Comparison of ENCODE assay signal across 27 cellular contexts in genomic region chr10:94282369-94282768, GRCh38.
"Had no signal": no experiment of that assay in that cellular context is flagged by ENCODE, and none has a peak within 500 bp of the region (broad histone marks: within the 10 kb centered on the region; RNA-seq: fewer than 3 reads in every experiment).

No MANE protein-coding gene starts in this region.

- H3K9me3 Mint-ChIP-seq: effector memory CD8-positive, alpha-beta T cell; naive B cell; natural killer cell treated with Interleukin-12 subunit alpha and Interleukin-12 subunit beta and Interleukin-15 and Interleukin-18, amount 100 ng/mL, for 72 hours; neural progenitor cell; stimulated activated effector memory CD8-positive, alpha-beta T cell treated with anti-CD3 and anti-CD28 coated beads, Interleukin-12 subunit alpha, Interleukin-12 subunit beta, amount 100 ng/mL, for 72 hours; type B pancreatic cell had no signal

- H3K4me3 Mint-ChIP-seq: effector memory CD8-positive, alpha-beta T cell; mesothelial cell of epicardium; naive B cell; natural killer cell treated with Interleukin-12 subunit alpha and Interleukin-12 subunit beta and Interleukin-15 and Interleukin-18, amount 100 ng/mL, for 72 hours; neural progenitor cell; stimulated activated effector memory CD8-positive, alpha-beta T cell treated with anti-CD3 and anti-CD28 coated beads, Interleukin-12 subunit alpha, Interleukin-12 subunit beta, amount 100 ng/mL, for 72 hours; type B pancreatic cell had no signal

- ATAC-seq: effector memory CD8-positive, alpha-beta T cell; gastrocnemius medialis; left cardiac atrium; left lung; mucosa of descending colon; natural killer cell treated with Interleukin-12 subunit alpha and Interleukin-12 subunit beta and Interleukin-15 and Interleukin-18, amount 100 ng/mL, for 72 hours; psoas muscle; right cardiac atrium; stimulated activated effector memory CD8-positive, alpha-beta T cell treated with anti-CD3 and anti-CD28 coated beads, Interleukin-12 subunit alpha, Interleukin-12 subunit beta, amount 100 ng/mL, for 72 hours; stimulated activated naive CD8-positive, alpha-beta T cell treated with anti-CD3 and anti-CD28 coated beads, Interleukin-15, Interleukin-2, amounts not matched to agents 100 U/mL and 50 U/mL, for 24 hours had no signal

- H3K36me3 Mint-ChIP-seq: mesothelial cell of epicardium; naive B cell; natural killer cell treated with Interleukin-12 subunit alpha and Interleukin-12 subunit beta and Interleukin-15 and Interleukin-18, amount 100 ng/mL, for 72 hours; neural progenitor cell; stimulated activated effector memory CD8-positive, alpha-beta T cell treated with anti-CD3 and anti-CD28 coated beads, Interleukin-12 subunit alpha, Interleukin-12 subunit beta, amount 100 ng/mL, for 72 hours; type B pancreatic cell had no signal

- H3K4me2 ChIP-seq: neural progenitor cell had no signal

- H3K27me3 ChIP-seq: gastrocnemius medialis, left lung, neural progenitor cell, ovary, sigmoid colon, testis, tibial artery had no signal

- H3K4me1 Mint-ChIP-seq: neural progenitor cell had no signal

- FAIRE-seq: endometrium had no signal

- H3K9ac ChIP-seq: neural progenitor cell had no signal

- H3K27ac ChIP-seq: epithelial cell of prostate, gastrocnemius medialis, left lung, neural progenitor cell, ovary, psoas muscle, sigmoid colon, testis, tibial artery had no signal

- H3K4me3 ChIP-seq: gastrocnemius medialis, left lung, mucosa of descending colon, neural progenitor cell, ovary, psoas muscle, sigmoid colon, testis, tibial artery had no signal

- H3K27ac Mint-ChIP-seq: effector memory CD8-positive, alpha-beta T cell; mesothelial cell of epicardium; naive B cell; natural killer cell treated with Interleukin-12 subunit alpha and Interleukin-12 subunit beta and Interleukin-15 and Interleukin-18, amount 100 ng/mL, for 72 hours; neural progenitor cell; stimulated activated effector memory CD8-positive, alpha-beta T cell treated with anti-CD3 and anti-CD28 coated beads, Interleukin-12 subunit alpha, Interleukin-12 subunit beta, amount 100 ng/mL, for 72 hours; type B pancreatic cell had no signal

- H3K36me3 ChIP-seq: gastrocnemius medialis, left lung, neural progenitor cell, ovary had no signal

- DNase-seq: cortex of kidney; effector memory CD8-positive, alpha-beta T cell; gastrocnemius medialis; head of caudate nucleus; left cardiac atrium; left lung; mesenchymal stem cell; mucosa of descending colon; naive B cell; ovary; posterior cingulate gyrus; psoas muscle; right cardiac atrium; sigmoid colon; stimulated activated CD4-positive, alpha-beta T cell treated with anti-CD3 and anti-CD28 coated beads, Interleukin-2, amount 100 ng/mL, for 24 hours; stimulated activated CD4-positive, alpha-beta T cell treated with anti-CD3 and anti-CD28 coated beads, Interleukin-4, amount 100 ng/mL, for 24 hours; stimulated activated naive CD8-positive, alpha-beta T cell treated with anti-CD3 and anti-CD28 coated beads, Interleukin-15, Interleukin-2, amounts not matched to agents 100 U/mL and 50 U/mL, for 24 hours; substantia nigra; testis; tibial artery had no signal

- H3K27me3 Mint-ChIP-seq: type B pancreatic cell had no signal

- H3K4me1 ChIP-seq: gastrocnemius medialis, left lung, psoas muscle, testis had no signal

- H3K9me3 ChIP-seq: gastrocnemius medialis, left lung, mucosa of descending colon, ovary, psoas muscle, sigmoid colon, testis, tibial artery had no signal
